In genomic region chr12:98440165-98440581, GRCh38 we compare ENCODE assay signal across 10 cellular contexts.
DNase-seq lines count a peak whose midpoint lies in the region; ATAC-seq and TF ChIP-seq lines count a peak whose summit lies in the region.
"Had no signal": no experiment of that assay in that cellular context is flagged by ENCODE, and none has a peak within 500 bp of the region (broad histone marks: within the 10 kb centered on the region; RNA-seq: fewer than 3 reads in every experiment).

No MANE protein-coding gene starts in this region.

- DNase-seq in stimulated activated CD4-positive, alpha-beta T cell treated with anti-CD3 and anti-CD28 coated beads, Interleukin-15, amount 100 ng/mL, for 24 hours, result peak; percentile 18
- DNase-seq in stimulated activated CD4-positive, alpha-beta T cell treated with anti-CD3 and anti-CD28 coated beads, Interleukin-4, amount 100 ng/mL, for 1 hour, result no peak
- DNase-seq in MCF 10A (ENCODE audit: unreplicated experiment), result peak; percentile 96
- peak; percentile 74 for DNase-seq in lung (ENCODE audit: low spot score)
- DNase-seq in WTC11 (ENCODE audit: low spot score), result no peak
- DNase-seq in activated CD4-positive, alpha-beta T cell treated with anti-CD3 and anti-CD28 coated beads, Interleukin-2, amount 10 ng/mL, durations not matched to agents 7 days and 5 days, result no peak
- no peak for DNase-seq in central memory CD4-positive, alpha-beta T cell
- no peak for DNase-seq in NCI-H2029 treated with DMSO at 0.1 percent for 48 hours (lab: John Stamatoyannopoulos, UW)
- DNase-seq: DND-41 had no signal

- POLR2A ChIA-PET in MCF 10A (lab: Yijun Ruan, JAX) (interaction anchor here (0.6 to 2.6 kb wide), 8 partner anchors 12 to 157 kb away, joined by 3 to 12 read pairs (median 6); no protein-coding TSS in a partner anchor), WTC11 (lab: Charles Lee) (no interaction called here)
- POLR2A ChIA-PET in activated CD4-positive, alpha-beta T cell treated with anti-CD3 and anti-CD28 coated beads, Interleukin-2, amount 10 ng/mL, durations not matched to agents 7 days and 5 days (lab: Charles Lee), result no interaction called here

- H3K4me1 ChIP-seq in lung (ENCODE audit: control insufficient read depth in 2 of 2, insufficient read depth in 2 of 2, low read length in 2 of 2), result peaks cover 4 to 7% of the 10 kb centered on the region in 2 donors

- no peak overlapping the region for H3K27ac ChIP-seq in lung (ENCODE audit: low read depth in 1 of 2, low read length in 1 of 2)

- no peaks in the 10 kb centered on the region for H3K36me3 ChIP-seq in lung (ENCODE audit: control insufficient read depth in 2 of 2, insufficient read depth in 2 of 2, low read length in 2 of 2)

- CTCF ChIA-PET in MCF 10A (lab: Yijun Ruan, JAX) (interaction anchor here (0.7 to 4.6 kb wide), 9 partner anchors 14 to 74 kb away, joined by 3 to 52 read pairs (median 5); no protein-coding TSS in a partner anchor), WTC11 (lab: Charles Lee) (interaction anchor here (1.5 kb wide), 1 partner anchor 14 kb away, joined by 6 read pairs; no protein-coding TSS in a partner anchor)
- CTCF ChIA-PET in activated CD4-positive, alpha-beta T cell treated with anti-CD3 and anti-CD28 coated beads, Interleukin-2, amount 10 ng/mL, durations not matched to agents 7 days and 5 days (lab: Charles Lee), result no interaction called here

- no peaks in the 10 kb centered on the region for H3K36me3 Mint-ChIP-seq in MCF 10A (ENCODE audit: insufficient read depth, unreplicated experiment)
- H3K36me3 Mint-ChIP-seq in WTC11, result peaks cover 3% of the 10 kb centered on the region; the same call in 1 of the 2 replicates
- no peaks in the 10 kb centered on the region for H3K36me3 Mint-ChIP-seq in activated CD4-positive, alpha-beta T cell treated with anti-CD3 and anti-CD28 coated beads, Interleukin-2, amount 10 ng/mL, durations not matched to agents 7 days and 5 days (ENCODE audit: low read depth)

- intact Hi-C loops in MCF 10A (cut with micrococcal nuclease), result loop anchor here (2.0 kb wide), 1 partner anchor 15 kb away; no protein-coding TSS in a partner anchor

- peaks cover 7% of the 10 kb centered on the region for H3K9me3 Mint-ChIP-seq in MCF 10A (ENCODE audit: unreplicated experiment)
- peaks cover 10% of the 10 kb centered on the region for H3K9me3 Mint-ChIP-seq in WTC11
- H3K9me3 Mint-ChIP-seq in activated CD4-positive, alpha-beta T cell treated with anti-CD3 and anti-CD28 coated beads, Interleukin-2, amount 10 ng/mL, durations not matched to agents 7 days and 5 days, result no peaks in the 10 kb centered on the region

- H3K27me3 ChIP-seq in lung (ENCODE audit: control insufficient read depth, insufficient read depth), result no peaks in the 10 kb centered on the region

- H3K27ac Mint-ChIP-seq in MCF 10A (ENCODE audit: low read depth, unreplicated experiment), result peak overlapping the region; percentile 19
- no peak overlapping the region for H3K27ac Mint-ChIP-seq in WTC11
- H3K27ac Mint-ChIP-seq in activated CD4-positive, alpha-beta T cell treated with anti-CD3 and anti-CD28 coated beads, Interleukin-2, amount 10 ng/mL, durations not matched to agents 7 days and 5 days, result no peak overlapping the region

- WGBS in lung, 2 donors, result 0% methylated on average over 1 of the region's 1 CpG

- peaks cover 10% of the 10 kb centered on the region for H3K4me1 Mint-ChIP-seq in MCF 10A (ENCODE audit: insufficient read depth, unreplicated experiment)
- peaks cover 11% of the 10 kb centered on the region for H3K4me1 Mint-ChIP-seq in WTC11
- H3K4me1 Mint-ChIP-seq in activated CD4-positive, alpha-beta T cell treated with anti-CD3 and anti-CD28 coated beads, Interleukin-2, amount 10 ng/mL, durations not matched to agents 7 days and 5 days, result no peaks in the 10 kb centered on the region

- TF ChIP-seq CTCF in MCF 10A (IDR thresholded peaks at IDR 0.05; ENCODE audit: unreplicated experiment) (no peak), lung (IDR thresholded peaks at IDR 0.05; ENCODE audit: control extremely low read depth, extremely low read depth) (no peak), WTC11 (IDR thresholded peaks at IDR 0.05) (no peak)

- H3K4me3 Mint-ChIP-seq in MCF 10A (ENCODE audit: unreplicated experiment) (peak overlapping the region; percentile 39), WTC11 (no peak overlapping the region)
- no peak overlapping the region for H3K4me3 Mint-ChIP-seq in activated CD4-positive, alpha-beta T cell treated with anti-CD3 and anti-CD28 coated beads, Interleukin-2, amount 10 ng/mL, durations not matched to agents 7 days and 5 days

- BruUV-seq in MCF 10A (replicated peaks; lab: Mats Ljungman, UMichigan), result no TSS peak

- ATAC-seq in lung (ENCODE audit: insufficient read depth, low FRiP score) (peak; percentile 83), WTC11 (no peak)
- ATAC-seq: Panc1 had no signal

- H3K4me3 ChIP-seq in lung, result no peak overlapping the region

- peaks cover 0 to 3% of the 10 kb centered on the region in 2 donors for H3K9me3 ChIP-seq in lung (ENCODE audit: control insufficient read depth in 2 of 2, insufficient read depth in 1 of 2, low read length in 1 of 2)

- no peaks in the 10 kb centered on the region for H3K27me3 Mint-ChIP-seq in MCF 10A (ENCODE audit: insufficient read depth, unreplicated experiment)
- H3K27me3 Mint-ChIP-seq in WTC11 (ENCODE audit: low read depth), result peaks cover 3% of the 10 kb centered on the region; the same call in 1 of the 2 replicates
- H3K27me3 Mint-ChIP-seq in activated CD4-positive, alpha-beta T cell treated with anti-CD3 and anti-CD28 coated beads, Interleukin-2, amount 10 ng/mL, durations not matched to agents 7 days and 5 days, result peaks cover 45% of the 10 kb centered on the region

TF ChIP-seq in WTC11, 78 proteins besides CTCF, POLR2A, EP300 and RAD21:
- no peak for TF ChIP-seq ZNF512 (CRISPR knock-in tag; IDR thresholded peaks at IDR 0.05; ENCODE audit: borderline replicate concordance)
- TF ChIP-seq NR1H2 (CRISPR knock-in tag; IDR thresholded peaks at IDR 0.05), result no peak
- TF ChIP-seq IRF1 (CRISPR knock-in tag; IDR thresholded peaks at IDR 0.05), result no peak
- no peak for TF ChIP-seq ZNF121 (CRISPR knock-in tag; IDR thresholded peaks at IDR 0.05)

Comparison
In these comparisons a context has a peak if more than half of its experiments do, and no peak if none do; other contexts are left out.
1. DNase-seq: peak in stimulated activated CD4-positive, alpha-beta T cell treated with anti-CD3 and anti-CD28 coated beads, Interleukin-15, amount 100 ng/mL, for 24 hours (single experiment), MCF 10A (single experiment) and lung (single experiment); none in stimulated activated CD4-positive, alpha-beta T cell treated with anti-CD3 and anti-CD28 coated beads, Interleukin-4, amount 100 ng/mL, for 1 hour (single experiment), WTC11 (single experiment), activated CD4-positive, alpha-beta T cell treated with anti-CD3 and anti-CD28 coated beads, Interleukin-2, amount 10 ng/mL, durations not matched to agents 7 days and 5 days (single experiment), central memory CD4-positive, alpha-beta T cell (single experiment) and NCI-H2029 treated with DMSO at 0.1 percent for 48 hours (single experiment).